In genomic region chr6:167713088-167713475, GRCh38 we compare ENCODE assay signal across 15 cellular contexts.
DNase-seq lines count a peak whose midpoint lies in the region; ATAC-seq, FAIRE-seq and TF ChIP-seq lines count a peak whose summit lies in the region.
"Had no signal": no experiment of that assay in that cellular context is flagged by ENCODE, and none has a peak within 500 bp of the region (broad histone marks: within the 10 kb centered on the region; RNA-seq: fewer than 3 reads in every experiment).

No MANE protein-coding gene starts in this region.

- H4K20me1 ChIP-seq in HepG2 (ENCODE audit: insufficient read depth, low read length) = no peaks in the 10 kb centered on the region

- H2AFZ ChIP-seq in HepG2 (ENCODE audit: low read length) = no peak overlapping the region

- TF ChIP-seq EP300 in HepG2 (IDR thresholded peaks at IDR 0.05; ENCODE audit: low read depth in 2 of 2, low read length in 2 of 2) (no peak), HepG2 (CRISPR knock-in tag; IDR thresholded peaks at IDR 0.05; ENCODE audit: borderline replicate concordance) (no peak)

- H3K4me2 ChIP-seq in HepG2 (ENCODE audit: low read depth, low read length) = no peak overlapping the region

- peak; percentile 44 for ATAC-seq in HepG2
- no peak for ATAC-seq in right lobe of liver
- ATAC-seq in left lobe of liver = no peak
- ATAC-seq in stimulated activated effector memory CD8-positive, alpha-beta T cell treated with anti-CD3 and anti-CD28 coated beads, Interleukin-12 subunit alpha, Interleukin-12 subunit beta, amount 100 ng/mL, for 72 hours = peak; percentile 11

- H3K4me1 ChIP-seq in HepG2 (ENCODE audit: insufficient read depth, low read length) (peaks cover 46% of the 10 kb centered on the region), right lobe of liver (no peaks in the 10 kb centered on the region), right atrium auricular region (peaks cover 0 to 14% of the 10 kb centered on the region in 2 donors)

- H3K9me3 ChIP-seq in HepG2 (ENCODE audit: low read length) = no peaks in the 10 kb centered on the region
- no peaks in the 10 kb centered on the region for H3K9me3 ChIP-seq in right lobe of liver
- no peaks in the 10 kb centered on the region for H3K9me3 ChIP-seq in right atrium auricular region

- H3K4me1 Mint-ChIP-seq in stimulated activated effector memory CD8-positive, alpha-beta T cell treated with anti-CD3 and anti-CD28 coated beads, Interleukin-12 subunit alpha, Interleukin-12 subunit beta, amount 100 ng/mL, for 72 hours = no peaks in the 10 kb centered on the region

- DNase-seq in HepG2 (ENCODE audit: low spot score) (no peak), right lobe of liver (no peak), H7 (peak; percentile 71), left lobe of liver (ENCODE audit: low spot score) (peak; percentile 37), right atrium auricular region (ENCODE audit: low spot score) (no peak), GM03348 (ENCODE audit: low spot score) (no peak)
- DNase-seq in stimulated activated effector memory CD8-positive, alpha-beta T cell treated with anti-CD3 and anti-CD28 coated beads, Interleukin-12 subunit alpha, Interleukin-12 subunit beta, amount 100 ng/mL, for 72 hours (ENCODE audit: low spot score in 2 of 2) = no peak
- no peak for DNase-seq in activated naive CD4-positive, alpha-beta T cell (lab: John Stamatoyannopoulos, UW)
- DNase-seq: ACHN; CD4-positive, alpha-beta memory T cell; DMS79; IMR-90 had no signal

- in situ Hi-C loops in HepG2 (cut with HindIII; ENCODE audit: extremely low pct_ligation_motif_present, low pct_unique_long_range_greater_than_20kb) = no loop called here

- H3K27ac ChIP-seq in HepG2 (ENCODE audit: extremely low read length, insufficient read depth, low read length) = no peak overlapping the region
- no peak overlapping the region for H3K27ac ChIP-seq in right lobe of liver
- H3K27ac ChIP-seq in right atrium auricular region = no peak overlapping the region
- H3K27ac ChIP-seq: C4-2B had no signal

- no peak for TF ChIP-seq POLR2A in HepG2 (IDR thresholded peaks at IDR 0.05; ENCODE audit: insufficient read depth in 1 of 2, low read depth in 2 of 2, low read length in 2 of 2)
- TF ChIP-seq POLR2A in right lobe of liver (IDR thresholded peaks at IDR 0.05) = no peak

- H3K4me3 ChIP-seq in HepG2 (replicated peaks in 1 of 3; ENCODE audit: insufficient read depth in 1 of 3, low read depth in 2 of 3, low read length in 3 of 3) (no peak overlapping the region), right lobe of liver (no peak overlapping the region), H7 (ENCODE audit: insufficient read depth, low read depth, low read length) (no peak overlapping the region), right atrium auricular region (no peak overlapping the region)

- H3K4me3 Mint-ChIP-seq in stimulated activated effector memory CD8-positive, alpha-beta T cell treated with anti-CD3 and anti-CD28 coated beads, Interleukin-12 subunit alpha, Interleukin-12 subunit beta, amount 100 ng/mL, for 72 hours = no peak overlapping the region
- H3K4me3 Mint-ChIP-seq: CD4-positive, alpha-beta memory T cell had no signal

- no peaks in the 10 kb centered on the region for H3K9me3 Mint-ChIP-seq in stimulated activated effector memory CD8-positive, alpha-beta T cell treated with anti-CD3 and anti-CD28 coated beads, Interleukin-12 subunit alpha, Interleukin-12 subunit beta, amount 100 ng/mL, for 72 hours

- H3K36me3 ChIP-seq in HepG2 (replicated peaks in 1 of 2; ENCODE audit: control insufficient read depth in 1 of 2, insufficient read depth in 2 of 2, low read length in 2 of 2) (no peaks in the 10 kb centered on the region), right lobe of liver (no peaks in the 10 kb centered on the region), H7 (replicated peaks; ENCODE audit: control insufficient read depth, insufficient read depth, low read length) (no peaks in the 10 kb centered on the region), right atrium auricular region (no peaks in the 10 kb centered on the region)

- POLR2A ChIA-PET in HepG2 (lab: Yijun Ruan, JAX) = no interaction called here

- no TSS peak for BruUV-seq in HepG2 (replicated peaks; lab: Mats Ljungman, UMichigan)

- no peak for TF ChIP-seq RAD21 in HepG2 (CRISPR knock-in tag; IDR thresholded peaks at IDR 0.05)

- no peak for FAIRE-seq in HepG2 (lab: Jason Lieb, UNC)
- FAIRE-seq: GM12892, H54 had no signal

- H3K27ac Mint-ChIP-seq in stimulated activated effector memory CD8-positive, alpha-beta T cell treated with anti-CD3 and anti-CD28 coated beads, Interleukin-12 subunit alpha, Interleukin-12 subunit beta, amount 100 ng/mL, for 72 hours = no peak overlapping the region
- H3K27ac Mint-ChIP-seq: CD4-positive, alpha-beta memory T cell had no signal

- TF ChIP-seq CTCF in HepG2 (CRISPR knock-in tag; IDR thresholded peaks at IDR 0.05) (no peak), right lobe of liver (IDR thresholded peaks at IDR 0.05) (no peak), right atrium auricular region (IDR thresholded peaks at IDR 0.05) (no peak)

- no peak overlapping the region for H3K9ac ChIP-seq in HepG2 (ENCODE audit: insufficient read depth, low read depth, low read length)

- 67% methylated on average over 5 of the region's 6 CpGs for WGBS in HepG2 (ENCODE audit: low lambda C conversion rate)
- 80% methylated on average over 2 of the region's 6 CpGs for WGBS in right lobe of liver (ENCODE audit: insufficient coverage, low coverage, low lambda C conversion rate, missing lambda C conversion rate)

- no peaks in the 10 kb centered on the region for H3K36me3 Mint-ChIP-seq in stimulated activated effector memory CD8-positive, alpha-beta T cell treated with anti-CD3 and anti-CD28 coated beads, Interleukin-12 subunit alpha, Interleukin-12 subunit beta, amount 100 ng/mL, for 72 hours
- H3K36me3 Mint-ChIP-seq: CD4-positive, alpha-beta memory T cell had no signal

- CTCF ChIA-PET in HepG2 (lab: Yijun Ruan, JAX; ENCODE audit: low intra/inter-chr PET ratio, low total read pairs) = no interaction called here

- H3K27me3 ChIP-seq in HepG2 (ENCODE audit: control insufficient read depth in 1 of 2, insufficient read depth in 2 of 2, low read length in 2 of 2) (peaks cover 0 to 3% of the 10 kb centered on the region in 2 experiments; a peak in 2 of 5 replicates), right lobe of liver (no peaks in the 10 kb centered on the region), H7 (ENCODE audit: control insufficient read depth, insufficient read depth, low read length) (no peaks in the 10 kb centered on the region), right atrium auricular region (no peaks in the 10 kb centered on the region)

- intact Hi-C loops in HepG2 (cut with micrococcal nuclease; ENCODE audit: unreplicated experiment) = no loop called here
- intact Hi-C loops in right lobe of liver (cut with DNase I) = no loop called here

- no peaks in the 10 kb centered on the region for H3K79me2 ChIP-seq in HepG2 (ENCODE audit: insufficient read depth, low read length)

TF ChIP-seq in HepG2, 621 proteins besides CTCF, POLR2A, EP300 and RAD21:
- TF ChIP-seq ZBTB46 (CRISPR knock-in tag; IDR thresholded peaks at IDR 0.05; ENCODE audit: borderline replicate concordance) (no peak), ZNF282 (IDR thresholded peaks at IDR 0.05; ENCODE audit: partially characterized antibody) (no peak), MAFF (IDR thresholded peaks at IDR 0.05; ENCODE audit: low read depth, low read length) (no peak), ZGPAT (CRISPR knock-in tag; IDR thresholded peaks at IDR 0.05) (no peak)

Comparison
In these comparisons a context has a peak if more than half of its experiments do, and no peak if none do; other contexts are left out.
1. ATAC-seq: peak in HepG2 (single experiment) and stimulated activated effector memory CD8-positive, alpha-beta T cell treated with anti-CD3 and anti-CD28 coated beads, Interleukin-12 subunit alpha, Interleukin-12 subunit beta, amount 100 ng/mL, for 72 hours (single experiment); none in right lobe of liver (0 of 4) and left lobe of liver (single experiment).
2. DNase-seq: peak in H7 (single experiment) and left lobe of liver (single experiment); none in HepG2 (single experiment), right lobe of liver (0 of 3), stimulated activated effector memory CD8-positive, alpha-beta T cell treated with anti-CD3 and anti-CD28 coated beads, Interleukin-12 subunit alpha, Interleukin-12 subunit beta, amount 100 ng/mL, for 72 hours (0 of 2), activated naive CD4-positive, alpha-beta T cell (0 of 4), right atrium auricular region (single experiment) and GM03348 (single experiment).